Comparison of ENCODE assay signal across 1 cellular context in the genomic region with DNA sequence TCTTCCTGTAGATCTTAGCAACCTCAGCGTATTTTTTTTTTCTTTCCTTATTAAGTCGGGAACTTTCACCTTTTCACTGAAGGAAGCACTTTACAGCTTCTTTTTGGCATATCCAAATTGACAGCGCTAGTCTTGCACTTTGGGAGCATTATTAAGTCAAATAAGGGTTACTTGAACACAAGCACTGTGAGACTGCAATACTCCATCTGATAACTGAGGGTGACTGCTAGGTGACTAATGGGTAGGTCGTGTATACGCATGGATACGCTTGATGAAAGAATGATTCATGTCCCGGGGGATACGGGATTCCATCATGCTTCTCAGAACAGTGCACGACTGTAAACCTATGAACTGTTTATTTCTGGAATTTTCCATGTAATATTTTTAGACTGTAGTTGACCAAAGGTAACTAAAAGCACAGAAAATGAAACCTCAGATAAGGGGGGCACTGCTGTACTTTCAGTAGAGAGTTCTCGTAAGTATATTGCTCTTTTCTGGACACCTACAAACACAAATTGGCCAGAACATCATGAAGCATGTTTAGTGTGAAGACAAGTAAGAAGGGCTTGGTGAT.
TF ChIP-seq lines count a peak whose summit lies in the region.

No MANE protein-coding gene starts in this region.

TF ChIP-seq in K562, 482 proteins besides CTCF, POLR2A, EP300 and RAD21 (continued from another document and continues in another):
- TF ChIP-seq, protein P1, sequence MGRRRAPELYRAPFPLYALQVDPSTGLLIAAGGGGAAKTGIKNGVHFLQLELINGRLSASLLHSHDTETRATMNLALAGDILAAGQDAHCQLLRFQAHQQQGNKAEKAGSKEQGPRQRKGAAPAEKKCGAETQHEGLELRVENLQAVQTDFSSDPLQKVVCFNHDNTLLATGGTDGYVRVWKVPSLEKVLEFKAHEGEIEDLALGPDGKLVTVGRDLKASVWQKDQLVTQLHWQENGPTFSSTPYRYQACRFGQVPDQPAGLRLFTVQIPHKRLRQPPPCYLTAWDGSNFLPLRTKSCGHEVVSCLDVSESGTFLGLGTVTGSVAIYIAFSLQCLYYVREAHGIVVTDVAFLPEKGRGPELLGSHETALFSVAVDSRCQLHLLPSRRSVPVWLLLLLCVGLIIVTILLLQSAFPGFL (CRISPR knock-in tag; IDR thresholded peaks at IDR 0.05) = no peak
- TF ChIP-seq TAF7 (tag; IDR thresholded peaks at IDR 0.05) (no peak), RB1 (IDR thresholded peaks at IDR 0.05; ENCODE audit: low read depth) (no peak), NR2C2 (CRISPR knock-in tag; IDR thresholded peaks at IDR 0.05) (no peak), NR2C2 (tag; IDR thresholded peaks at IDR 0.05) (peak; percentile 80), PATZ1 (CRISPR knock-in tag; IDR thresholded peaks at IDR 0.05; ENCODE audit: borderline replicate concordance) (0 out of 2 replicates have a peak, but pooled peaks have one; percentile 50), CTBP1 (IDR thresholded peaks at IDR 0.05; ENCODE audit: borderline replicate concordance) (peak; percentile 78; the same call in 1 of the 2 replicates), ETS2 (tag; IDR thresholded peaks at IDR 0.05; ENCODE audit: borderline replicate concordance, poor library complexity, severe bottlenecking) (no peak), SMARCC2 (IDR thresholded peaks at IDR 0.05; ENCODE audit: low read depth) (peak; percentile 95), NRF1 (conservative IDR thresholded peaks at IDR 0.05 in 1 of 2, IDR thresholded peaks at IDR 0.05 in 1 of 2) (peak; percentile 39 to 41; a peak in 1 of 4 replicates), ZNF12 (CRISPR knock-in tag; IDR thresholded peaks at IDR 0.05) (no peak), ARID3A (IDR thresholded peaks at IDR 0.05; ENCODE audit: borderline replicate concordance, low read depth, low read length) (peak; percentile 96; the same call in 1 of the 2 replicates), TEAD2 (tag; IDR thresholded peaks at IDR 0.05) (no peak), NR4A1 (CRISPR knock-in tag; IDR thresholded peaks at IDR 0.05) (no peak), NR4A1 (tag; IDR thresholded peaks at IDR 0.05) (peak; percentile 84), NCOR1 (IDR thresholded peaks at IDR 0.05) (peak; percentile 57), ZNF561 (CRISPR knock-in tag; conservative IDR thresholded peaks at IDR 0.05) (no peak)
- TF ChIP-seq, protein P2, sequence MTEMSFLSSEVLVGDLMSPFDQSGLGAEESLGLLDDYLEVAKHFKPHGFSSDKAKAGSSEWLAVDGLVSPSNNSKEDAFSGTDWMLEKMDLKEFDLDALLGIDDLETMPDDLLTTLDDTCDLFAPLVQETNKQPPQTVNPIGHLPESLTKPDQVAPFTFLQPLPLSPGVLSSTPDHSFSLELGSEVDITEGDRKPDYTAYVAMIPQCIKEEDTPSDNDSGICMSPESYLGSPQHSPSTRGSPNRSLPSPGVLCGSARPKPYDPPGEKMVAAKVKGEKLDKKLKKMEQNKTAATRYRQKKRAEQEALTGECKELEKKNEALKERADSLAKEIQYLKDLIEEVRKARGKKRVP (CRISPR knock-in tag; IDR thresholded peaks at IDR 0.05) = peak; percentile 67
- TF ChIP-seq, protein P3, sequence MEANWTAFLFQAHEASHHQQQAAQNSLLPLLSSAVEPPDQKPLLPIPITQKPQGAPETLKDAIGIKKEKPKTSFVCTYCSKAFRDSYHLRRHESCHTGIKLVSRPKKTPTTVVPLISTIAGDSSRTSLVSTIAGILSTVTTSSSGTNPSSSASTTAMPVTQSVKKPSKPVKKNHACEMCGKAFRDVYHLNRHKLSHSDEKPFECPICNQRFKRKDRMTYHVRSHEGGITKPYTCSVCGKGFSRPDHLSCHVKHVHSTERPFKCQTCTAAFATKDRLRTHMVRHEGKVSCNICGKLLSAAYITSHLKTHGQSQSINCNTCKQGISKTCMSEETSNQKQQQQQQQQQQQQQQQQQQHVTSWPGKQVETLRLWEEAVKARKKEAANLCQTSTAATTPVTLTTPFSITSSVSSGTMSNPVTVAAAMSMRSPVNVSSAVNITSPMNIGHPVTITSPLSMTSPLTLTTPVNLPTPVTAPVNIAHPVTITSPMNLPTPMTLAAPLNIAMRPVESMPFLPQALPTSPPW (CRISPR knock-in tag; IDR thresholded peaks at IDR 0.05) = peak; percentile 63
- TF ChIP-seq, protein P4, sequence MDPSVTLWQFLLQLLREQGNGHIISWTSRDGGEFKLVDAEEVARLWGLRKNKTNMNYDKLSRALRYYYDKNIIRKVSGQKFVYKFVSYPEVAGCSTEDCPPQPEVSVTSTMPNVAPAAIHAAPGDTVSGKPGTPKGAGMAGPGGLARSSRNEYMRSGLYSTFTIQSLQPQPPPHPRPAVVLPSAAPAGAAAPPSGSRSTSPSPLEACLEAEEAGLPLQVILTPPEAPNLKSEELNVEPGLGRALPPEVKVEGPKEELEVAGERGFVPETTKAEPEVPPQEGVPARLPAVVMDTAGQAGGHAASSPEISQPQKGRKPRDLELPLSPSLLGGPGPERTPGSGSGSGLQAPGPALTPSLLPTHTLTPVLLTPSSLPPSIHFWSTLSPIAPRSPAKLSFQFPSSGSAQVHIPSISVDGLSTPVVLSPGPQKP (CRISPR knock-in tag; IDR thresholded peaks at IDR 0.05) = no peak
- TF ChIP-seq, protein P5, sequence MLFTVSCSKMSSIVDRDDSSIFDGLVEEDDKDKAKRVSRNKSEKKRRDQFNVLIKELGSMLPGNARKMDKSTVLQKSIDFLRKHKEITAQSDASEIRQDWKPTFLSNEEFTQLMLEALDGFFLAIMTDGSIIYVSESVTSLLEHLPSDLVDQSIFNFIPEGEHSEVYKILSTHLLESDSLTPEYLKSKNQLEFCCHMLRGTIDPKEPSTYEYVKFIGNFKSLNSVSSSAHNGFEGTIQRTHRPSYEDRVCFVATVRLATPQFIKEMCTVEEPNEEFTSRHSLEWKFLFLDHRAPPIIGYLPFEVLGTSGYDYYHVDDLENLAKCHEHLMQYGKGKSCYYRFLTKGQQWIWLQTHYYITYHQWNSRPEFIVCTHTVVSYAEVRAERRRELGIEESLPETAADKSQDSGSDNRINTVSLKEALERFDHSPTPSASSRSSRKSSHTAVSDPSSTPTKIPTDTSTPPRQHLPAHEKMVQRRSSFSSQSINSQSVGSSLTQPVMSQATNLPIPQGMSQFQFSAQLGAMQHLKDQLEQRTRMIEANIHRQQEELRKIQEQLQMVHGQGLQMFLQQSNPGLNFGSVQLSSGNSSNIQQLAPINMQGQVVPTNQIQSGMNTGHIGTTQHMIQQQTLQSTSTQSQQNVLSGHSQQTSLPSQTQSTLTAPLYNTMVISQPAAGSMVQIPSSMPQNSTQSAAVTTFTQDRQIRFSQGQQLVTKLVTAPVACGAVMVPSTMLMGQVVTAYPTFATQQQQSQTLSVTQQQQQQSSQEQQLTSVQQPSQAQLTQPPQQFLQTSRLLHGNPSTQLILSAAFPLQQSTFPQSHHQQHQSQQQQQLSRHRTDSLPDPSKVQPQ (CRISPR knock-in tag; IDR thresholded peaks at IDR 0.05; ENCODE audit: borderline replicate concordance) = no peak
- TF ChIP-seq, protein P6, sequence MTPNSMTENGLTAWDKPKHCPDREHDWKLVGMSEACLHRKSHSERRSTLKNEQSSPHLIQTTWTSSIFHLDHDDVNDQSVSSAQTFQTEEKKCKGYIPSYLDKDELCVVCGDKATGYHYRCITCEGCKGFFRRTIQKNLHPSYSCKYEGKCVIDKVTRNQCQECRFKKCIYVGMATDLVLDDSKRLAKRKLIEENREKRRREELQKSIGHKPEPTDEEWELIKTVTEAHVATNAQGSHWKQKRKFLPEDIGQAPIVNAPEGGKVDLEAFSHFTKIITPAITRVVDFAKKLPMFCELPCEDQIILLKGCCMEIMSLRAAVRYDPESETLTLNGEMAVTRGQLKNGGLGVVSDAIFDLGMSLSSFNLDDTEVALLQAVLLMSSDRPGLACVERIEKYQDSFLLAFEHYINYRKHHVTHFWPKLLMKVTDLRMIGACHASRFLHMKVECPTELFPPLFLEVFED (CRISPR knock-in tag; conservative IDR thresholded peaks at IDR 0.05) = no peak
- TF ChIP-seq, protein P7, sequence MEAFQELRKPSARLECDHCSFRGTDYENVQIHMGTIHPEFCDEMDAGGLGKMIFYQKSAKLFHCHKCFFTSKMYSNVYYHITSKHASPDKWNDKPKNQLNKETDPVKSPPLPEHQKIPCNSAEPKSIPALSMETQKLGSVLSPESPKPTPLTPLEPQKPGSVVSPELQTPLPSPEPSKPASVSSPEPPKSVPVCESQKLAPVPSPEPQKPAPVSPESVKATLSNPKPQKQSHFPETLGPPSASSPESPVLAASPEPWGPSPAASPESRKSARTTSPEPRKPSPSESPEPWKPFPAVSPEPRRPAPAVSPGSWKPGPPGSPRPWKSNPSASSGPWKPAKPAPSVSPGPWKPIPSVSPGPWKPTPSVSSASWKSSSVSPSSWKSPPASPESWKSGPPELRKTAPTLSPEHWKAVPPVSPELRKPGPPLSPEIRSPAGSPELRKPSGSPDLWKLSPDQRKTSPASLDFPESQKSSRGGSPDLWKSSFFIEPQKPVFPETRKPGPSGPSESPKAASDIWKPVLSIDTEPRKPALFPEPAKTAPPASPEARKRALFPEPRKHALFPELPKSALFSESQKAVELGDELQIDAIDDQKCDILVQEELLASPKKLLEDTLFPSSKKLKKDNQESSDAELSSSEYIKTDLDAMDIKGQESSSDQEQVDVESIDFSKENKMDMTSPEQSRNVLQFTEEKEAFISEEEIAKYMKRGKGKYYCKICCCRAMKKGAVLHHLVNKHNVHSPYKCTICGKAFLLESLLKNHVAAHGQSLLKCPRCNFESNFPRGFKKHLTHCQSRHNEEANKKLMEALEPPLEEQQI (IDR thresholded peaks at IDR 0.05) = no peak
- TF ChIP-seq, protein P8, sequence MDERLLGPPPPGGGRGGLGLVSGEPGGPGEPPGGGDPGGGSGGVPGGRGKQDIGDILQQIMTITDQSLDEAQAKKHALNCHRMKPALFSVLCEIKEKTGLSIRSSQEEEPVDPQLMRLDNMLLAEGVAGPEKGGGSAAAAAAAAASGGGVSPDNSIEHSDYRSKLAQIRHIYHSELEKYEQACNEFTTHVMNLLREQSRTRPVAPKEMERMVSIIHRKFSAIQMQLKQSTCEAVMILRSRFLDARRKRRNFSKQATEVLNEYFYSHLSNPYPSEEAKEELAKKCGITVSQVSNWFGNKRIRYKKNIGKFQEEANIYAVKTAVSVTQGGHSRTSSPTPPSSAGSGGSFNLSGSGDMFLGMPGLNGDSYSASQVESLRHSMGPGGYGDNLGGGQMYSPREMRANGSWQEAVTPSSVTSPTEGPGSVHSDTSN (CRISPR knock-in tag; IDR thresholded peaks at IDR 0.05; ENCODE audit: low read depth) = no peak
- TF ChIP-seq, protein P8 (tag; conservative IDR thresholded peaks at IDR 0.05; ENCODE audit: low read depth) = peak; percentile 98
